Comparison of ENCODE assay signal across 8 cellular contexts in genomic region chr15:88546248-88547129, GRCh38. TPM values are rescaled to one million over a fixed set of nuclear protein-coding genes. Genes with fewer than 3 reads are reported as not detected.
DNase-seq lines count a peak whose midpoint lies in the region; ATAC-seq and TF ChIP-seq lines count a peak whose summit lies in the region.

Gene DET1, minus strand, starts transcription at chr15:88546681. Its CDS starts 14,976 bp downstream, at chr15:88531705.

- H3K27me3 Mint-ChIP-seq in activated B cell treated with CpG ODN at 0.5 μM for 24 hours: no peaks in the 10 kb centered on the region

- intact Hi-C loops in activated B cell treated with CpG ODN at 0.5 μM for 24 hours (cut with micrococcal nuclease): loop anchor here (1.0 to 10.0 kb wide), 5 partner anchors 75 to 698 kb away; partner anchors contain the start of genes ABHD2, AEN, FANCI and MRPL46

- H3K4me3 Mint-ChIP-seq in activated B cell treated with CpG ODN at 0.5 μM for 24 hours: peak within 1 kb of the TSS; percentile 92

- H3K27ac Mint-ChIP-seq in activated B cell treated with CpG ODN at 0.5 μM for 24 hours: peak within 1 kb of the TSS; percentile 94

- no peak for TF ChIP-seq CTCF in activated B cell treated with CpG ODN at 0.5 μM for 24 hours (IDR thresholded peaks at IDR 0.05)

- peaks cover 5% of the 10 kb centered on the region for H3K36me3 Mint-ChIP-seq in activated B cell treated with CpG ODN at 0.5 μM for 24 hours (ENCODE audit: low read depth)

- peaks cover 14% of the 10 kb centered on the region for H3K4me1 Mint-ChIP-seq in activated B cell treated with CpG ODN at 0.5 μM for 24 hours

- no peaks in the 10 kb centered on the region for H3K9me3 Mint-ChIP-seq in activated B cell treated with CpG ODN at 0.5 μM for 24 hours

- ATAC-seq in GM19023 (IDR thresholded peaks at IDR 0.05; ENCODE audit: unreplicated experiment) (peak; percentile 97), HG03196 (IDR thresholded peaks at IDR 0.05; ENCODE audit: unreplicated experiment) (peak; percentile 99), activated B cell treated with CpG ODN at 0.5 μM for 24 hours (ENCODE audit: low read depth) (peak; percentile 94)

- POLR2A ChIA-PET in activated B cell treated with CpG ODN at 0.5 μM for 24 hours (lab: Charles Lee): no interaction called here

- DNase-seq in AG20443 (ENCODE audit: low spot score): peak; percentile 96
- peak; percentile 94 for DNase-seq in NCI-H2227 treated with DMSO at 0.1 percent for 48 hours (lab: John Stamatoyannopoulos, UW)
- DNase-seq in activated B cell treated with CpG ODN at 0.5 μM for 24 hours: peak; percentile 88
- peak; percentile 94 for DNase-seq in central memory CD4-positive, alpha-beta T cell
- DNase-seq in islet precursor cell: peak; percentile 99
- DNase-seq in stimulated activated CD4-positive, alpha-beta T cell treated with anti-CD3 and anti-CD28 coated beads, Interleukin-12 subunit alpha, Interleukin-12 subunit beta, amount 100 ng/mL, for 4 hours: peak; percentile 96

- CTCF ChIA-PET in activated B cell treated with CpG ODN at 0.5 μM for 24 hours (lab: Charles Lee): no interaction called here

RNA-seq across cellular contexts. Expression of gene DET1, which starts in this region (rescaled TPM):
- 5.7 and 7.1 TPM in 2 replicates for total RNA-seq in activated B cell treated with CpG ODN at 0.5 μM for 24 hours

Comparison
In these comparisons a context has a peak if more than half of its experiments do, and no peak if none do; other contexts are left out.
1. Peak in every context shown above with its lines: DNase-seq and ATAC-seq.